Comparison of ENCODE assay signal across 8 cellular contexts in genomic region chr6:149060300-149060984, GRCh38.
DNase-seq lines count a peak whose midpoint lies in the region; ATAC-seq and TF ChIP-seq lines count a peak whose summit lies in the region.

No MANE protein-coding gene starts in this region.

- POLR2A ChIA-PET in SK-N-SH (lab: Yijun Ruan, JAX): interaction anchor here (0.6 kb wide), 1 partner anchor 186 kb away, joined by 3 read pairs; no protein-coding TSS in a partner anchor

- TF ChIP-seq CTCF in SK-N-SH (IDR thresholded peaks at IDR 0.05) (no peak), osteoblast (IDR thresholded peaks at IDR 0.05; ENCODE audit: extremely low read depth, low read depth, low read length) (no peak), smooth muscle cell (IDR thresholded peaks at IDR 0.05; ENCODE audit: borderline replicate concordance, insufficient read depth, poor library complexity, severe bottlenecking) (no peak)

- H3F3A ChIP-seq in SK-N-SH (replicated peaks; ENCODE audit: insufficient read depth): no peaks in the 10 kb centered on the region
- H3F3A ChIP-seq in smooth muscle cell (ENCODE audit: low read depth): peaks cover 8% of the 10 kb centered on the region

- no peaks in the 10 kb centered on the region for H3K27me3 ChIP-seq in SK-N-SH (ENCODE audit: insufficient read depth)
- no peaks in the 10 kb centered on the region for H3K27me3 ChIP-seq in osteoblast (ENCODE audit: insufficient read depth, low read length)
- no peaks in the 10 kb centered on the region for H3K27me3 ChIP-seq in smooth muscle cell (ENCODE audit: low read depth)

- peak overlapping the region; percentile 47 to 57; a peak in 3 of 4 replicates for H3K27ac ChIP-seq in SK-N-SH (ENCODE audit: low read depth in 2 of 2, low read length in 1 of 2)
- H3K27ac ChIP-seq in osteoblast (ENCODE audit: low read depth, low read length): no peak overlapping the region
- no peak overlapping the region for H3K27ac ChIP-seq in smooth muscle cell (ENCODE audit: low read depth)

- peaks cover 8 to 21% of the 10 kb centered on the region in 2 experiments; a peak in 2 of 4 replicates for H3K4me1 ChIP-seq in SK-N-SH (ENCODE audit: control insufficient read depth in 1 of 2, insufficient read depth in 2 of 2, low read depth in 1 of 2, low read length in 1 of 2)
- H3K4me1 ChIP-seq in osteoblast (ENCODE audit: insufficient read depth, low read length): peaks cover 30% of the 10 kb centered on the region
- H3K4me1 ChIP-seq in smooth muscle cell (ENCODE audit: low read depth): no peaks in the 10 kb centered on the region

- H3K9me2 ChIP-seq in SK-N-SH: no peaks in the 10 kb centered on the region

- peak in 1 of 2 experiments; percentile 17; a peak in 1 of 4 replicates for TF ChIP-seq EP300 in SK-N-SH (IDR thresholded peaks at IDR 0.05; ENCODE audit: borderline replicate concordance in 1 of 2, low read depth in 1 of 2, low read length in 1 of 2)

- peak overlapping the region; percentile 60 to 68 for H3K27ac Mint-ChIP-seq in activated naive CD4-positive, alpha-beta T cell treated with anti-CD3 and anti-CD28 coated beads, Interleukin-2, amount 50 U/mL, for 72 hours

- peaks cover 0 to 3% of the 10 kb centered on the region in 2 donors for H3K9me3 Mint-ChIP-seq in activated naive CD4-positive, alpha-beta T cell treated with anti-CD3 and anti-CD28 coated beads, Interleukin-2, amount 50 U/mL, for 72 hours

- no peaks in the 10 kb centered on the region for H3K79me2 ChIP-seq in SK-N-SH (ENCODE audit: insufficient read depth)
- H3K79me2 ChIP-seq in osteoblast (ENCODE audit: insufficient read depth, low read length): no peaks in the 10 kb centered on the region
- H3K79me2 ChIP-seq in smooth muscle cell (ENCODE audit: low read depth): no peaks in the 10 kb centered on the region

- H3K9me3 ChIP-seq in SK-N-SH: no peaks in the 10 kb centered on the region
- no peaks in the 10 kb centered on the region for H3K9me3 ChIP-seq in osteoblast (ENCODE audit: low read depth, low read length)
- H3K9me3 ChIP-seq in smooth muscle cell (replicated peaks; ENCODE audit: low read depth): no peaks in the 10 kb centered on the region

- H3K36me3 Mint-ChIP-seq in activated naive CD4-positive, alpha-beta T cell treated with anti-CD3 and anti-CD28 coated beads, Interleukin-2, amount 50 U/mL, for 72 hours: peaks cover 0 to 20% of the 10 kb centered on the region in 2 donors

- H2AFZ ChIP-seq in SK-N-SH (ENCODE audit: low read depth) (peak overlapping the region; percentile 68; the same call in 1 of the 2 replicates), osteoblast (ENCODE audit: low read length) (no peak overlapping the region), smooth muscle cell (ENCODE audit: low read depth) (no peak overlapping the region)

- peak; percentile 66 for ATAC-seq in GM19324 (IDR thresholded peaks at IDR 0.05; ENCODE audit: low FRiP score, unreplicated experiment)
- peak; percentile 80 for ATAC-seq in HG03135 (IDR thresholded peaks at IDR 0.05; ENCODE audit: unreplicated experiment)
- ATAC-seq in activated naive CD4-positive, alpha-beta T cell treated with anti-CD3 and anti-CD28 coated beads, Interleukin-2, amount 50 U/mL, for 72 hours: peak; percentile 91 to 96

- H3K36me3 ChIP-seq in SK-N-SH (replicated peaks in 1 of 2; ENCODE audit: control insufficient read depth in 1 of 2, insufficient read depth in 2 of 2, low read length in 1 of 2) (no peaks in the 10 kb centered on the region), osteoblast (ENCODE audit: insufficient read depth, low read length) (no peaks in the 10 kb centered on the region), smooth muscle cell (ENCODE audit: low read depth) (no peaks in the 10 kb centered on the region)

- no peak for TF ChIP-seq RAD21 in SK-N-SH (IDR thresholded peaks at IDR 0.05; ENCODE audit: low read length)

- H3K4me3 ChIP-seq in SK-N-SH (ENCODE audit: low read depth in 2 of 2, low read length in 1 of 2) (no peak overlapping the region; a peak in 1 of 4 replicates), osteoblast (ENCODE audit: insufficient read depth, low read length) (no peak overlapping the region), smooth muscle cell (no peak overlapping the region)

- peak; percentile 59 for DNase-seq in SK-N-SH
- peak; percentile 19 to 60 for DNase-seq in activated naive CD4-positive, alpha-beta T cell treated with anti-CD3 and anti-CD28 coated beads, Interleukin-2, amount 50 U/mL, for 72 hours (ENCODE audit: low spot score in 2 of 2)
- DNase-seq in osteoblast (ENCODE audit: insufficient read length, low spot score, missing footprints): no peak
- no peak for DNase-seq in NCI-H82 treated with DMSO at 0.1 percent for 48 hours (lab: John Stamatoyannopoulos, UW; ENCODE audit: unreplicated experiment)
- DNase-seq in iPS-NIHi11 (ENCODE audit: low spot score): no peak
- DNase-seq in smooth muscle cell (lab: John Stamatoyannopoulos, UW; ENCODE audit: unreplicated experiment): no peak

- no peaks in the 10 kb centered on the region for H4K20me1 ChIP-seq in SK-N-SH (ENCODE audit: insufficient read depth)
- no peaks in the 10 kb centered on the region for H4K20me1 ChIP-seq in osteoblast (ENCODE audit: insufficient read depth, low read length)
- no peaks in the 10 kb centered on the region for H4K20me1 ChIP-seq in smooth muscle cell (ENCODE audit: low read depth)

- CTCF ChIA-PET in SK-N-SH (lab: Yijun Ruan, JAX): interaction anchor here (0.6 to 7.3 kb wide), 6 partner anchors 22 to 372 kb away, joined by 4 to 46 read pairs (median 5); no protein-coding TSS in a partner anchor

- no peak overlapping the region; the same call in 1 of the 2 replicates for H3K9ac ChIP-seq in SK-N-SH
- H3K9ac ChIP-seq in smooth muscle cell (ENCODE audit: low read depth): no peak overlapping the region

- 0 out of 2 replicates have a peak overlapping the region, but pooled peaks have one; percentile 41 for H3K4me2 ChIP-seq in SK-N-SH
- peak overlapping the region; percentile 36 for H3K4me2 ChIP-seq in osteoblast (ENCODE audit: insufficient read depth, low read length)
- no peak overlapping the region for H3K4me2 ChIP-seq in smooth muscle cell

- WGBS in SK-N-SH (ENCODE audit: low lambda C conversion rate): 33% methylated on average over 16 of the region's 19 CpGs
- WGBS in smooth muscle cell (ENCODE audit: low lambda C conversion rate): 90% methylated on average over 19 of the region's 19 CpGs

TF ChIP-seq in SK-N-SH, 30 proteins besides CTCF, POLR2A, EP300 and RAD21:
- TF ChIP-seq SMC3 (IDR thresholded peaks at IDR 0.05; ENCODE audit: low read depth, low read length) (no peak), GATA2 (CRISPR knock-in tag; IDR thresholded peaks at IDR 0.05) (peak; percentile 65; the same call in 1 of the 2 replicates), POLR2AphosphoS5 (IDR thresholded peaks at IDR 0.05; ENCODE audit: low read depth, low read length) (no peak), FOXM1 (IDR thresholded peaks at IDR 0.05; ENCODE audit: low read depth) (no peak), CHD2 (IDR thresholded peaks at IDR 0.05; ENCODE audit: low read length, partially characterized antibody) (peak; percentile 29), TCF12 (IDR thresholded peaks at IDR 0.05) (peak; percentile 5; the same call in 1 of the 2 replicates), RCOR1 (IDR thresholded peaks at IDR 0.05; ENCODE audit: low read length) (peak; percentile 53; the same call in 1 of the 2 replicates), FOXJ3 (CRISPR knock-in tag; IDR thresholded peaks at IDR 0.05) (no peak)
TF ChIP-seq in SK-N-SH: peak in this region for 4.

Comparison
In these comparisons a context has a peak if more than half of its experiments do, and no peak if none do; other contexts are left out.
1. DNase-seq: peak in SK-N-SH (single experiment) and activated naive CD4-positive, alpha-beta T cell treated with anti-CD3 and anti-CD28 coated beads, Interleukin-2, amount 50 U/mL, for 72 hours (2 of 2); none in osteoblast (single experiment), NCI-H82 treated with DMSO at 0.1 percent for 48 hours (single experiment), iPS-NIHi11 (single experiment) and smooth muscle cell (single experiment).
2. H3K27ac ChIP-seq: peak in SK-N-SH (2 of 2); none in osteoblast (single experiment) and smooth muscle cell (single experiment).
3. Peak in every context shown above with its lines, with median percentiles within 50 percentile points of each other: ATAC-seq.